ENCODE assay signal across 8 cellular contexts in the genomic region with DNA sequence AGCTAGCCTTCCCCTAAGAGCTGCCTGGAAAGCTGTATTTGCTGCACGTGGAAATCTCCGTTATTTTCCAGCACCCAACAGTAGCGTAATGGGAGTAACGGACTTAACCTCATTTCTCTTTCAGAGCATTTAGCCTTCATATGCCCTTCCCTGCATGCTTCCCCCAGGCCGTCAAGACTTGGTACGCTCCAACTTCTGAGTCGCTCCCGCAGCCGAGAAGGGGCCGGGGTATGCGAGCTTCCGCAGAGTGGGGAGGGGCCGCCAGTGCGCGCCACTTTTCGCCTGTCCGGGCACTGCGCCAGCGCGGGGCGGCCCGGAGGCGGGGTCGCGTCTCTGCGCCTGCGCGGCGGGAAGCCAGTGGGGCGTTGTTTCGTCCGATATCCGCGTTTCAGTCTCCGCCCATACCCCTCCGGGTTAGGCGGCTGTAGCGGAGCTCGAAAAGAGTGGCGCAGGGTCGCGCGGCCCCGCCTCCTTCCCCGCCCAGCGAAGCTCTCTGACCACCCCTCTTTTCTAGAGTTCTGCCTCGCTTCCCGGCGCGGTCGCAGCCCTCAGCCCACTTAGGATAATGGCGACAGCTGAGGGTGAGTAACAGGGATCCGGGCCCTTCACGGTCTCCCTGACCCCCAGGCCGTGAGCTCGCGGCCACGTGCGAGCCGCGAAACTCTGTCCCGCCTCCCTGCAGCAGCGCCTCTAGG. TPM values are rescaled to one million over a fixed set of nuclear protein-coding genes. Genes with fewer than 3 reads are reported as not detected.
DNase-seq lines count a peak whose midpoint lies in the region; ATAC-seq and TF ChIP-seq lines count a peak whose summit lies in the region.

A gene with protein sequence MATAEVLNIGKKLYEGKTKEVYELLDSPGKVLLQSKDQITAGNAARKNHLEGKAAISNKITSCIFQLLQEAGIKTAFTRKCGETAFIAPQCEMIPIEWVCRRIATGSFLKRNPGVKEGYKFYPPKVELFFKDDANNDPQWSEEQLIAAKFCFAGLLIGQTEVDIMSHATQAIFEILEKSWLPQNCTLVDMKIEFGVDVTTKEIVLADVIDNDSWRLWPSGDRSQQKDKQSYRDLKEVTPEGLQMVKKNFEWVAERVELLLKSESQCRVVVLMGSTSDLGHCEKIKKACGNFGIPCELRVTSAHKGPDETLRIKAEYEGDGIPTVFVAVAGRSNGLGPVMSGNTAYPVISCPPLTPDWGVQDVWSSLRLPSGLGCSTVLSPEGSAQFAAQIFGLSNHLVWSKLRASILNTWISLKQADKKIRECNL (plus strand): TSS at position 513 of the 695 bp plus-strand sequence. CDS start 53 bp downstream, at position 566.

- peak within 1 kb of the TSS; percentile 94 to 99 (median 97) for H3K27ac Mint-ChIP-seq in CD14-positive monocyte
- H3K27ac Mint-ChIP-seq in activated CD4-positive, alpha-beta memory T cell treated with anti-CD3 and anti-CD28 coated beads for 36 hours = peak within 1 kb of the TSS; percentile 95

- peaks cover 28% of the 10 kb centered on the region for H3K4me1 Mint-ChIP-seq in CD14-positive monocyte
- peaks cover 44% of the 10 kb centered on the region for H3K4me1 Mint-ChIP-seq in activated CD4-positive, alpha-beta memory T cell treated with anti-CD3 and anti-CD28 coated beads for 36 hours (ENCODE audit: low read depth)

- peak within 1 kb of the TSS; percentile 86 to 99 for H3K4me3 Mint-ChIP-seq in CD14-positive monocyte
- peak within 1 kb of the TSS; percentile 98 for H3K4me3 Mint-ChIP-seq in activated CD4-positive, alpha-beta memory T cell treated with anti-CD3 and anti-CD28 coated beads for 36 hours

- CTCF ChIA-PET in activated CD4-positive, alpha-beta memory T cell treated with anti-CD3 and anti-CD28 coated beads for 36 hours (lab: Charles Lee) = interaction anchor here (1.3 to 3.7 kb wide), 9 partner anchors 12 to 542 kb away, joined by 3 to 43 read pairs (median 7); a partner anchor contains a TSS

- ATAC-seq in GM19397 (IDR thresholded peaks at IDR 0.05; ENCODE audit: unreplicated experiment) = peak; percentile 73
- ATAC-seq in HG03571 (IDR thresholded peaks at IDR 0.05; ENCODE audit: unreplicated experiment) = peak; percentile 68

- H3K36me3 Mint-ChIP-seq in CD14-positive monocyte = peaks cover 0 to 5% of the 10 kb centered on the region in 2 donors
- peaks cover 25% of the 10 kb centered on the region for H3K36me3 Mint-ChIP-seq in activated CD4-positive, alpha-beta memory T cell treated with anti-CD3 and anti-CD28 coated beads for 36 hours

- intact Hi-C loops in CD14-positive monocyte (cut with micrococcal nuclease) = loop anchor here (2.0 to 10.0 kb wide), 3 partner anchors 49 to 541 kb away; a partner anchor contains a TSS
- intact Hi-C loops in activated CD4-positive, alpha-beta memory T cell treated with anti-CD3 and anti-CD28 coated beads for 36 hours (cut with micrococcal nuclease) = loop anchor here (1.0 to 5.0 kb wide), 11 partner anchors 11 to 1039 kb away; a partner anchor contains a TSS
- intact Hi-C loops in dorsolateral prefrontal cortex (cut with DNase I) = loop anchor here (1.0 to 10.0 kb wide), 6 partner anchors 31 to 359 kb away; a partner anchor contains a TSS
- intact Hi-C loops in lower leg skin (cut with DNase I; ENCODE audit: low total_unique reads) = no loop called here

- POLR2A ChIA-PET in activated CD4-positive, alpha-beta memory T cell treated with anti-CD3 and anti-CD28 coated beads for 36 hours (lab: Charles Lee) = interaction anchor here (0.6 to 4.5 kb wide), 17 partner anchors 9 to 542 kb away, joined by 3 to 75 read pairs (median 5); a partner anchor contains a TSS

- peak within 1 kb of the TSS; percentile 77 to 99 (median 97) for H3K27ac ChIP-seq in dorsolateral prefrontal cortex

- no peak for TF ChIP-seq POLR2A in lower leg skin (IDR thresholded peaks at IDR 0.05)

- H3K9me3 Mint-ChIP-seq in CD14-positive monocyte = no peaks in the 10 kb centered on the region
- no peaks in the 10 kb centered on the region for H3K9me3 Mint-ChIP-seq in activated CD4-positive, alpha-beta memory T cell treated with anti-CD3 and anti-CD28 coated beads for 36 hours

- H3K4me3 ChIP-seq in dorsolateral prefrontal cortex = peak within 1 kb of the TSS; percentile 55 to 97 (median 85)
- H3K4me3 ChIP-seq in lower leg skin (ENCODE audit: low read depth, poor library complexity, severe bottlenecking) = peak within 1 kb of the TSS; percentile 67

- WGBS in lower leg skin, 2 donors = 0% methylated on average over 46 of the region's 63 CpGs

- no peaks in the 10 kb centered on the region for H3K27me3 ChIP-seq in dorsolateral prefrontal cortex

- TF ChIP-seq CTCF in CD14-positive monocyte (IDR thresholded peaks at IDR 0.05) (no peak), dorsolateral prefrontal cortex (IDR thresholded peaks at IDR 0.05 in 54 of 56, conservative IDR thresholded peaks at IDR 0.05 in 2 of 56; ENCODE audit: low read depth in 1 of 56, partially characterized antibody in 56 of 56) (peak in 17 of 56 donors; percentile 2 to 36 (median 20)), lower leg skin (IDR thresholded peaks at IDR 0.05) (no peak)

- DNase-seq in CD14-positive monocyte (ENCODE audit: low spot score) (peak; percentile 88), NCI-H82 (lab: John Stamatoyannopoulos, UW) (peak; percentile 95), dorsolateral prefrontal cortex (peak; percentile 82 to 96 (median 88)), lower leg skin (ENCODE audit: low spot score in 2 of 2) (peak; percentile 91 to 98)
- peak; percentile 97 for DNase-seq in activated CD4-positive, alpha-beta memory T cell treated with anti-CD3 and anti-CD28 coated beads for 36 hours
- peak; percentile 92 to 96 for DNase-seq in stimulated activated CD4-positive, alpha-beta T cell treated with anti-CD3 and anti-CD28 coated beads, Interleukin-4, amount 100 ng/mL, for 48 hours (ENCODE audit: low read depth in 2 of 2)

- H3K27me3 Mint-ChIP-seq in CD14-positive monocyte (ENCODE audit: low read depth in 3 of 3) = peaks cover 0 to 2% (median 0%) of the 10 kb centered on the region in 3 donors
- no peaks in the 10 kb centered on the region for H3K27me3 Mint-ChIP-seq in activated CD4-positive, alpha-beta memory T cell treated with anti-CD3 and anti-CD28 coated beads for 36 hours

RNA-seq across cellular contexts. Expression of the gene that starts here (rescaled TPM):
- polyA plus RNA-seq in CD14-positive monocyte = 10 to 100 TPM in 1 of 2 donors, 1 to 10 TPM in 1; 8.7 to 10.3 TPM
- total RNA-seq in activated CD4-positive, alpha-beta memory T cell treated with anti-CD3 and anti-CD28 coated beads for 36 hours = 100 to 1,000 TPM; 318 to 325 TPM
- 10 to 100 TPM; 34.2 to 64.1 (median 50.4) TPM for total RNA-seq in dorsolateral prefrontal cortex
- total RNA-seq in lower leg skin = 10 to 100 TPM; 32.4 to 62.8 (median 34.3) TPM

Comparison
In these comparisons a context has a peak if more than half of its experiments do, and no peak if none do; other contexts are left out.
1. Peak in every context shown above with its lines: DNase-seq, ATAC-seq, H3K4me3 ChIP-seq and H3K27ac ChIP-seq.
2. RNA of the gene that starts here (total RNA-seq): 318 to 325 TPM in activated CD4-positive, alpha-beta memory T cell treated with anti-CD3 and anti-CD28 coated beads for 36 hours; 34.2 to 64.1 TPM in dorsolateral prefrontal cortex and 32.4 to 62.8 TPM in lower leg skin; every median in the first group is over 4 times any median in the second.